ENCODE assay signal across 8 cellular contexts in the genomic region with DNA sequence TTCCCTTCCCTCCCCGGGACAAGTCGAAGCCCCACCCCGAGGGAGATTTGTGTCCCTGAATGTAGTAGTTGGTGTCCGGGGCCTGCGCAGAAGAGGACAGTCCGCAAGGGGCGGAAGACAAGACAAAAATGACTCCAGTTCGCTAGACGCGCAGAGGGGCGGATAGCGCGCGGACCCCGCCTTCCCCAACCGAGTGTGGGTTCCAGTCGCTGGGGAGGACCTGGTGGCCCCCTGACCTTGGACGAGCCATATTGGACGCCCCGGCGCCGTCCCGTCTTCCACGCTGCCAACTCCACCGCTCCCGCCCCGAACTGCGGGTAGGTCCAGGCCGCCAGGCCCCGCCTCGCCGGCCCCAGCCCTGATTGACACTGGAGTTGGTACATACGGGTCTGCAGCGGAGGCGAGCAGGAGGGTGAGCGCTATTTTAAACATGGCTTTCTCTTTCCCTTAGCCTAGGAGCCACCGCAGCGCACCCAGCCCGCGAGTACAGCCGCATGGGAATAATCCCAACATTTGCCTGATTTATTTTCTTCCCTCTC. TPM values are rescaled to one million over a fixed set of nuclear protein-coding genes. Genes with fewer than 3 reads are reported as not detected.
A peak's percentile ranks its signal among the peaks of the same experiment; 100 is the strongest.
DNase-seq lines count a peak whose midpoint lies in the region; ATAC-seq and TF ChIP-seq lines count a peak whose summit lies in the region.

No MANE protein-coding gene starts in this region.

- peak overlapping the region; percentile 89 for H3K56ac ChIP-seq in IMR-90 (ENCODE audit: extremely low read depth, insufficient read depth, low read length)

- peak overlapping the region; percentile 55 for H2BK120ac ChIP-seq in IMR-90 (ENCODE audit: low read depth, low read length)

- DNase-seq in DMS53 (lab: John Stamatoyannopoulos, UW) (peak; percentile 90), IMR-90 (peak; percentile 82), OCI-M2 (lab: John Stamatoyannopoulos, UW; ENCODE audit: unreplicated experiment) (peak; percentile 65), esophagus muscularis mucosa (ENCODE audit: extremely low spot score) (peak; percentile 97), myocyte (ENCODE audit: low read depth) (peak; percentile 92)
- DNase-seq in activated T-cell treated with anti-CD3 and anti-CD28 coated beads, Interleukin-2, amount 50 U/mL, for 4 hours = peak; percentile 36
- DNase-seq in stimulated activated CD8-positive, alpha-beta memory T cell treated with anti-CD3 and anti-CD28 coated beads, Interleukin-7, amount 100 ng/mL, for 4 hours (ENCODE audit: low read depth in 2 of 2) = peak; percentile 30 to 62

- H3K9me1 ChIP-seq in IMR-90 (ENCODE audit: insufficient read depth, low read length) = 0 out of 2 replicates have a peak, but pooled peaks cover 5% of the 10 kb centered on the region

- peak overlapping the region; percentile 70 for H3K4ac ChIP-seq in IMR-90 (ENCODE audit: low read depth, low read length)

- no peaks in the 10 kb centered on the region for H3K27me3 Mint-ChIP-seq in activated T-cell treated with anti-CD3 and anti-CD28 coated beads, Interleukin-2, amount 50 U/mL, for 4 hours (ENCODE audit: low read depth)

- no peak for TF ChIP-seq EP300 in esophagus muscularis mucosa (IDR thresholded peaks at IDR 0.05)

- TF ChIP-seq RAD21 in IMR-90 (IDR thresholded peaks at IDR 0.05; ENCODE audit: low read length) = no peak

- peak; percentile 73 for ATAC-seq in GM21529 (IDR thresholded peaks at IDR 0.05; ENCODE audit: unreplicated experiment)
- ATAC-seq in IMR-90 (ENCODE audit: low read depth) = peak; percentile 85
- ATAC-seq in activated T-cell treated with anti-CD3 and anti-CD28 coated beads, Interleukin-2, amount 50 U/mL, for 4 hours = peak; percentile 78

- peak overlapping the region; percentile 0 for H2AK9ac ChIP-seq in IMR-90 (replicated peaks; ENCODE audit: low read depth, low read length, poor library complexity)

- peak overlapping the region; percentile 87 for H3K9ac ChIP-seq in IMR-90 (ENCODE audit: low read depth, low read length)

- peak overlapping the region; percentile 84 for H3K23ac ChIP-seq in IMR-90 (ENCODE audit: low read depth, low read length)

- H3K9me3 ChIP-seq in IMR-90 (ENCODE audit: control insufficient read depth, insufficient read depth, low read length) = no peaks in the 10 kb centered on the region
- no peaks in the 10 kb centered on the region for H3K9me3 ChIP-seq in esophagus muscularis mucosa

- intact Hi-C loops in IMR-90 (cut with micrococcal nuclease) = loop anchor here (1.0 to 10.0 kb wide), 5 partner anchors 22 to 441 kb away; partner anchors contain the start of genes IRAK1BP1, LCA5 and PHIP
- intact Hi-C loops in esophagus muscularis mucosa (cut with DNase I) = loop anchor here (1.0 to 10.0 kb wide), 2 partner anchors 155 to 871 kb away; partner anchors contain the start of genes BCKDHB and PHIP

- H2AFZ ChIP-seq in IMR-90 (replicated peaks; ENCODE audit: low read length, poor library complexity) = peak overlapping the region; percentile 94

- peak overlapping the region; percentile 20 for H3K14ac ChIP-seq in IMR-90 (replicated peaks; ENCODE audit: low read depth, low read length)

- peak overlapping the region; percentile 38; the same call in 1 of the 2 replicates for H4K91ac ChIP-seq in IMR-90 (ENCODE audit: insufficient read depth, low read depth, low read length)

- no peaks in the 10 kb centered on the region for H3K4me1 ChIP-seq in IMR-90 (ENCODE audit: control insufficient read depth, insufficient read depth, low read length)
- H3K4me1 ChIP-seq in esophagus muscularis mucosa = peaks cover under 1 to 26% (median 21%) of the 10 kb centered on the region in 4 donors

- H3K27ac ChIP-seq in IMR-90 (ENCODE audit: insufficient read depth, low read length) (peak overlapping the region; percentile 69), esophagus muscularis mucosa (replicated peaks in 1 of 4) (peak overlapping the region; percentile 91 to 95 (median 94))

- TF ChIP-seq POLR2A in IMR-90 (IDR thresholded peaks at IDR 0.05; ENCODE audit: low read depth, low read length) = peak; percentile 41; the same call in 1 of the 2 replicates
- no peak for TF ChIP-seq POLR2A in esophagus muscularis mucosa (IDR thresholded peaks at IDR 0.05; ENCODE audit: low read depth)

- 0% methylated on average over 18 of the region's 41 CpGs; no CpG with 5 or more reads in 1 of the 2 experiments for WGBS in IMR-90 (ENCODE audit: extremely low coverage in 2 of 2, insufficient read length in 1 of 2), 2 experiments
- 0% methylated on average over 17 of the region's 41 CpGs for WGBS in esophagus muscularis mucosa

- no peaks in the 10 kb centered on the region for H3K27me3 ChIP-seq in IMR-90 (ENCODE audit: control insufficient read depth, insufficient read depth, low read length)
- no peaks in the 10 kb centered on the region for H3K27me3 ChIP-seq in esophagus muscularis mucosa

- peak overlapping the region; percentile 46 for H4K5ac ChIP-seq in IMR-90 (ENCODE audit: low read depth, low read length)

- no peaks in the 10 kb centered on the region for H4K20me1 ChIP-seq in IMR-90 (ENCODE audit: insufficient read depth, low read length)

- H2AK5ac ChIP-seq in IMR-90 (ENCODE audit: low read depth, low read length) = no peak overlapping the region

- no peaks in the 10 kb centered on the region for H3K9me3 Mint-ChIP-seq in activated T-cell treated with anti-CD3 and anti-CD28 coated beads, Interleukin-2, amount 50 U/mL, for 4 hours

- H3K4me1 Mint-ChIP-seq in activated T-cell treated with anti-CD3 and anti-CD28 coated beads, Interleukin-2, amount 50 U/mL, for 4 hours (ENCODE audit: low read depth) = peaks cover 24% of the 10 kb centered on the region

- peak overlapping the region; percentile 74 for H2BK5ac ChIP-seq in IMR-90 (ENCODE audit: low read depth, low read length, poor library complexity, severe bottlenecking)

- TF ChIP-seq CTCF in IMR-90 (conservative IDR thresholded peaks at IDR 0.05; ENCODE audit: low read depth, low read length) (peak; percentile 20; the same call in 1 of the 2 replicates), esophagus muscularis mucosa (IDR thresholded peaks at IDR 0.05) (peak in 1 of 3 experiments; percentile 57)

- dilution Hi-C loops in IMR-90 (cut with HindIII; ENCODE audit: low sequenced_read_pairs, unreplicated experiment) = no loop called here

- H3K4me3 ChIP-seq in IMR-90 (ENCODE audit: insufficient read depth, low read depth, low read length) = peak overlapping the region; percentile 85
- peak overlapping the region; percentile 72 to 96 (median 78) for H3K4me3 ChIP-seq in esophagus muscularis mucosa

- CTCF ChIA-PET in IMR-90 (lab: Yijun Ruan, JAX) = interaction anchor here (0.9 to 1.0 kb wide), 2 partner anchors 8 to 156 kb away, joined by 3 to 4 read pairs; no protein-coding TSS in a partner anchor

- in situ Hi-C loops in IMR-90 (cut with MboI; ENCODE audit: low sequenced_read_pairs) = no loop called here

- H3K36me3 Mint-ChIP-seq in activated T-cell treated with anti-CD3 and anti-CD28 coated beads, Interleukin-2, amount 50 U/mL, for 4 hours (ENCODE audit: insufficient read depth) = peaks cover 2% of the 10 kb centered on the region

- POLR2A ChIA-PET in IMR-90 (lab: Charles Lee; ENCODE audit: unreplicated experiment) = interaction anchor here (0.6 kb wide), 1 partner anchor 15 kb away, joined by 4 read pairs; no protein-coding TSS in a partner anchor

- H3K79me1 ChIP-seq in IMR-90 (ENCODE audit: low read depth in 1 of 2, low read length in 2 of 2) = peaks cover 9 to 18% of the 10 kb centered on the region in 2 experiments

- peak overlapping the region; percentile 43 to 45 for H4K8ac ChIP-seq in IMR-90 (ENCODE audit: low read depth in 2 of 2, low read length in 2 of 2)

- no peak overlapping the region for H2BK15ac ChIP-seq in IMR-90 (ENCODE audit: low read depth, low read length)

- no TSS peak for BruUV-seq in IMR-90 (replicated peaks; lab: Mats Ljungman, UMichigan)

- H3K4me3 Mint-ChIP-seq in activated T-cell treated with anti-CD3 and anti-CD28 coated beads, Interleukin-2, amount 50 U/mL, for 4 hours = peak overlapping the region; percentile 94

- no peak overlapping the region for H2BK20ac ChIP-seq in IMR-90 (ENCODE audit: low read depth, low read length)

- H3K36me3 ChIP-seq in IMR-90 (ENCODE audit: control insufficient read depth, insufficient read depth, low read length) (no peaks in the 10 kb centered on the region), esophagus muscularis mucosa (no peaks in the 10 kb centered on the region)

- H3K18ac ChIP-seq in IMR-90 (ENCODE audit: low read depth, low read length) = peak overlapping the region; percentile 49

- H3K4me2 ChIP-seq in IMR-90 (ENCODE audit: low read depth, low read length) = peak overlapping the region; percentile 80

TF ChIP-seq in IMR-90, 13 proteins besides CTCF, POLR2A, EP300 and RAD21:
- peak; percentile 56; the same call in 1 of the 2 replicates for TF ChIP-seq MXI1 (IDR thresholded peaks at IDR 0.05; ENCODE audit: borderline replicate concordance, low read depth, low read length)
- no peak for TF ChIP-seq CEBPB (IDR thresholded peaks at IDR 0.05; ENCODE audit: low read depth, low read length)
TF ChIP-seq in IMR-90: peak in this region for 1.

RNA-seq across cellular contexts. Expression of gene HMGN3, which starts 0.8 kb away (rescaled TPM):
- total RNA-seq in IMR-90 (2012; rRNA removed) (6.8 and 22.5 TPM in 2 replicates), esophagus muscularis mucosa (10 to 100 TPM; 27.6 to 61.0 (median 47.1) TPM), myocyte (58.1 and 67.4 TPM in 2 replicates)
- polyA plus RNA-seq in IMR-90 (2012; rRNA removed) = 33.5 and 35.5 TPM in 2 replicates
- polyA plus RNA-seq in IMR-90 (2012; cell fraction: cytosol; rRNA removed) = 5.5 and 9.6 TPM in 2 replicates
- 4.0 and 20.6 TPM in 2 replicates for polyA plus RNA-seq in IMR-90 (2012; cell fraction: nucleus; rRNA removed; ENCODE audit: low replicate concordance)
- 10 to 100 TPM; 18.5 to 24.9 (median 21.4) TPM for total RNA-seq in activated T-cell treated with anti-CD3 and anti-CD28 coated beads, Interleukin-2, amount 50 U/mL, for 4 hours
- 48.7 TPM for polyA plus RNA-seq in myocyte (2012)

Comparison
In these comparisons a context has a peak if more than half of its experiments do, and no peak if none do; other contexts are left out.
1. Peak in every context shown above with its lines: DNase-seq, ATAC-seq, H3K4me3 ChIP-seq and H3K27ac ChIP-seq.
2. DNase-seq: peak in every context shown above with its lines; median percentile 97 in esophagus muscularis mucosa; 92 in myocyte; 90 in DMS53; 82 in IMR-90; 65 in OCI-M2; 46 in stimulated activated CD8-positive, alpha-beta memory T cell treated with anti-CD3 and anti-CD28 coated beads, Interleukin-7, amount 100 ng/mL, for 4 hours; 36 in activated T-cell treated with anti-CD3 and anti-CD28 coated beads, Interleukin-2, amount 50 U/mL, for 4 hours.